2 cellular contexts compared by ENCODE assay signal in genomic region chr17:21524211-21524591, GRCh38.
TF ChIP-seq lines count a peak whose summit lies in the region.

No MANE protein-coding gene starts in this region.

TF ChIP-seq in IMR-90, 13 proteins besides CTCF, POLR2A, EP300 and RAD21:
- TF ChIP-seq MAFK (IDR thresholded peaks at IDR 0.05; ENCODE audit: low read depth, low read length) (no peak), BHLHE40 (IDR thresholded peaks at IDR 0.05; ENCODE audit: low read depth, low read length) (peak; percentile 72), NFE2L2 (IDR thresholded peaks at IDR 0.05; ENCODE audit: low read depth, low read length) (0 out of 2 replicates have a peak, but pooled peaks have one; percentile 5), CEBPB (IDR thresholded peaks at IDR 0.05; ENCODE audit: low read depth, low read length) (no peak), FOS (IDR thresholded peaks at IDR 0.05; ENCODE audit: low read depth, low read length) (no peak), SMC3 (IDR thresholded peaks at IDR 0.05; ENCODE audit: low read depth, low read length) (no peak), RCOR1 (IDR thresholded peaks at IDR 0.05; ENCODE audit: insufficient replicate concordance, low read length) (no peak), MAZ (IDR thresholded peaks at IDR 0.05; ENCODE audit: borderline replicate concordance, low read depth, low read length) (no peak), CHD1 (IDR thresholded peaks at IDR 0.05; ENCODE audit: low read depth, low read length) (no peak), RFX5 (IDR thresholded peaks at IDR 0.05; ENCODE audit: low read depth, low read length) (no peak), MXI1 (IDR thresholded peaks at IDR 0.05; ENCODE audit: borderline replicate concordance, low read depth, low read length) (no peak)
- TF ChIP-seq, protein P1, sequence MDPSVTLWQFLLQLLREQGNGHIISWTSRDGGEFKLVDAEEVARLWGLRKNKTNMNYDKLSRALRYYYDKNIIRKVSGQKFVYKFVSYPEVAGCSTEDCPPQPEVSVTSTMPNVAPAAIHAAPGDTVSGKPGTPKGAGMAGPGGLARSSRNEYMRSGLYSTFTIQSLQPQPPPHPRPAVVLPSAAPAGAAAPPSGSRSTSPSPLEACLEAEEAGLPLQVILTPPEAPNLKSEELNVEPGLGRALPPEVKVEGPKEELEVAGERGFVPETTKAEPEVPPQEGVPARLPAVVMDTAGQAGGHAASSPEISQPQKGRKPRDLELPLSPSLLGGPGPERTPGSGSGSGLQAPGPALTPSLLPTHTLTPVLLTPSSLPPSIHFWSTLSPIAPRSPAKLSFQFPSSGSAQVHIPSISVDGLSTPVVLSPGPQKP (IDR thresholded peaks at IDR 0.05; ENCODE audit: borderline replicate concordance, low read depth, low read length): no peak
- TF ChIP-seq, protein P2, sequence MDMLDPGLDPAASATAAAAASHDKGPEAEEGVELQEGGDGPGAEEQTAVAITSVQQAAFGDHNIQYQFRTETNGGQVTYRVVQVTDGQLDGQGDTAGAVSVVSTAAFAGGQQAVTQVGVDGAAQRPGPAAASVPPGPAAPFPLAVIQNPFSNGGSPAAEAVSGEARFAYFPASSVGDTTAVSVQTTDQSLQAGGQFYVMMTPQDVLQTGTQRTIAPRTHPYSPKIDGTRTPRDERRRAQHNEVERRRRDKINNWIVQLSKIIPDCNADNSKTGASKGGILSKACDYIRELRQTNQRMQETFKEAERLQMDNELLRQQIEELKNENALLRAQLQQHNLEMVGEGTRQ (IDR thresholded peaks at IDR 0.05; ENCODE audit: low read depth, low read length): peak; percentile 58

TF ChIP-seq in neural cell, 6 proteins besides CTCF, POLR2A, EP300 and RAD21:
- TF ChIP-seq SMC3 (conservative IDR thresholded peaks at IDR 0.05; ENCODE audit: poor library complexity): no peak
- TF ChIP-seq MXI1 (conservative IDR thresholded peaks at IDR 0.05; ENCODE audit: poor library complexity, severe bottlenecking): no peak
- no peak for TF ChIP-seq POLR2AphosphoS5 (IDR thresholded peaks at IDR 0.05)
- TF ChIP-seq, protein P3, sequence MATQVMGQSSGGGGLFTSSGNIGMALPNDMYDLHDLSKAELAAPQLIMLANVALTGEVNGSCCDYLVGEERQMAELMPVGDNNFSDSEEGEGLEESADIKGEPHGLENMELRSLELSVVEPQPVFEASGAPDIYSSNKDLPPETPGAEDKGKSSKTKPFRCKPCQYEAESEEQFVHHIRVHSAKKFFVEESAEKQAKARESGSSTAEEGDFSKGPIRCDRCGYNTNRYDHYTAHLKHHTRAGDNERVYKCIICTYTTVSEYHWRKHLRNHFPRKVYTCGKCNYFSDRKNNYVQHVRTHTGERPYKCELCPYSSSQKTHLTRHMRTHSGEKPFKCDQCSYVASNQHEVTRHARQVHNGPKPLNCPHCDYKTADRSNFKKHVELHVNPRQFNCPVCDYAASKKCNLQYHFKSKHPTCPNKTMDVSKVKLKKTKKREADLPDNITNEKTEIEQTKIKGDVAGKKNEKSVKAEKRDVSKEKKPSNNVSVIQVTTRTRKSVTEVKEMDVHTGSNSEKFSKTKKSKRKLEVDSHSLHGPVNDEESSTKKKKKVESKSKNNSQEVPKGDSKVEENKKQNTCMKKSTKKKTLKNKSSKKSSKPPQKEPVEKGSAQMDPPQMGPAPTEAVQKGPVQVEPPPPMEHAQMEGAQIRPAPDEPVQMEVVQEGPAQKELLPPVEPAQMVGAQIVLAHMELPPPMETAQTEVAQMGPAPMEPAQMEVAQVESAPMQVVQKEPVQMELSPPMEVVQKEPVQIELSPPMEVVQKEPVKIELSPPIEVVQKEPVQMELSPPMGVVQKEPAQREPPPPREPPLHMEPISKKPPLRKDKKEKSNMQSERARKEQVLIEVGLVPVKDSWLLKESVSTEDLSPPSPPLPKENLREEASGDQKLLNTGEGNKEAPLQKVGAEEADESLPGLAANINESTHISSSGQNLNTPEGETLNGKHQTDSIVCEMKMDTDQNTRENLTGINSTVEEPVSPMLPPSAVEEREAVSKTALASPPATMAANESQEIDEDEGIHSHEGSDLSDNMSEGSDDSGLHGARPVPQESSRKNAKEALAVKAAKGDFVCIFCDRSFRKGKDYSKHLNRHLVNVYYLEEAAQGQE (IDR thresholded peaks at IDR 0.05; ENCODE audit: borderline replicate concordance): no peak
- no peak for TF ChIP-seq TAF1 (IDR thresholded peaks at IDR 0.05; ENCODE audit: low read depth)
- no peak for TF ChIP-seq EZH2 (IDR thresholded peaks at IDR 0.05; ENCODE audit: borderline replicate concordance, insufficient read depth, low read length, poor library complexity, severe bottlenecking)
TF ChIP-seq in neural cell: peak in this region for 0.
